In genomic region chr22:22463855-22464540, GRCh38 we compare ENCODE assay signal across 8 cellular contexts. TPM values are rescaled to one million over a fixed set of nuclear protein-coding genes. Genes with fewer than 3 reads are reported as not detected.
A peak's percentile ranks its signal among the peaks of the same experiment; 100 is the strongest.
DNase-seq lines count a peak whose midpoint lies in the region; ATAC-seq and TF ChIP-seq lines count a peak whose summit lies in the region.

No MANE protein-coding gene starts in this region.

- H3K27me3 ChIP-seq in lung (ENCODE audit: control insufficient read depth, insufficient read depth): peaks cover 8% of the 10 kb centered on the region

- DNase-seq in ACHN (peak; percentile 60), GM12865 (ENCODE audit: low read depth) (peak; percentile 57), NCI-H2171 treated with DMSO at 0.1 percent for 48 hours (lab: John Stamatoyannopoulos, UW) (peak; percentile 75), dedifferentiated amniotic fluid mesenchymal stem cell (ENCODE audit: extremely low spot score) (peak; percentile 55), lung (ENCODE audit: low spot score) (peak; percentile 47)
- DNase-seq in activated CD4-positive, alpha-beta T cell treated with anti-CD3 and anti-CD28 coated beads for 4 hours: peak; percentile 40 to 60
- DNase-seq in stimulated activated CD8-positive, alpha-beta memory T cell treated with anti-CD3 and anti-CD28 coated beads, Interleukin-4, amount 100 ng/mL, for 24 hours (ENCODE audit: low read depth): peak; percentile 11

- H3K27ac ChIP-seq in lung (ENCODE audit: low read depth in 1 of 2, low read length in 1 of 2): no peak overlapping the region

- no peaks in the 10 kb centered on the region for H3K36me3 ChIP-seq in lung (ENCODE audit: control insufficient read depth in 2 of 2, insufficient read depth in 2 of 2, low read length in 2 of 2)

- H3K9me3 ChIP-seq in lung (ENCODE audit: control insufficient read depth in 2 of 2, insufficient read depth in 1 of 2, low read length in 1 of 2): peaks cover 1 to 13% of the 10 kb centered on the region in 2 donors

- peak; percentile 48 for TF ChIP-seq CTCF in GM12865 (IDR thresholded peaks at IDR 0.05; ENCODE audit: insufficient read depth, low read depth, low read length, missing control alignments)
- peak; percentile 55 for TF ChIP-seq CTCF in lung (IDR thresholded peaks at IDR 0.05; ENCODE audit: control extremely low read depth, extremely low read depth)

- H3K4me1 ChIP-seq in lung (ENCODE audit: control insufficient read depth in 2 of 2, insufficient read depth in 2 of 2, low read length in 2 of 2): no peaks in the 10 kb centered on the region

- ATAC-seq in lung (ENCODE audit: insufficient read depth, low FRiP score) (no peak), GM21381 (IDR thresholded peaks at IDR 0.05; ENCODE audit: unreplicated experiment) (no peak)

- no peak overlapping the region for H3K4me3 ChIP-seq in GM12865 (ENCODE audit: low read depth, low read length)
- no peak overlapping the region for H3K4me3 ChIP-seq in lung

- 29 to 30% methylated on average over 18 of the region's 18 CpGs for WGBS in lung, 2 donors

- in situ Hi-C loops in ACHN (cut with HindIII; ENCODE audit: low pct_ligation_motif_present, low pct_unique_long_range_greater_than_20kb, low sequenced_read_pairs): no loop called here

RNA-seq across cellular contexts. Expression of gene ZNF280B, which starts 44.5 kb away (rescaled TPM):
- under 1 TPM; 0.49 to 0.97 TPM for total RNA-seq in lung
- under 1 TPM; 0.11 to 0.14 TPM for polyA plus RNA-seq in lung

RNA-seq across cellular contexts. Expression of gene ZNF280A, which starts 56.1 kb away (rescaled TPM):
- not detected for total RNA-seq in lung
- polyA plus RNA-seq in lung: not detected

Comparison
In these comparisons a context has a peak if more than half of its experiments do, and no peak if none do; other contexts are left out.
1. DNase-seq: peak in every context shown above with its lines; median percentile 75 in NCI-H2171 treated with DMSO at 0.1 percent for 48 hours; 60 in ACHN; 57 in GM12865; 55 in dedifferentiated amniotic fluid mesenchymal stem cell; 50 in activated CD4-positive, alpha-beta T cell treated with anti-CD3 and anti-CD28 coated beads for 4 hours; 47 in lung; 11 in stimulated activated CD8-positive, alpha-beta memory T cell treated with anti-CD3 and anti-CD28 coated beads, Interleukin-4, amount 100 ng/mL, for 24 hours.